ENCODE assay signal across 18 cellular contexts in genomic region chr13:26992951-26993490, GRCh38.
"Had no signal": no experiment of that assay in that cellular context is flagged by ENCODE, and none has a peak within 500 bp of the region (broad histone marks: within the 10 kb centered on the region; RNA-seq: fewer than 3 reads in every experiment).

No MANE protein-coding gene starts in this region.

- H3K4me1 ChIP-seq: colonic mucosa, neural progenitor cell, pancreas had no signal

- H3K4me3 Mint-ChIP-seq: activated B cell treated with CpG ODN at 0.5 μM for 24 hours; activated CD4-positive, alpha-beta T cell treated with anti-CD3 and anti-CD28 coated beads, Interleukin-2, amount 10 ng/mL, durations not matched to agents 7 days and 5 days; activated naive CD4-positive, alpha-beta T cell treated with anti-CD3 and anti-CD28 coated beads, Interleukin-2, amount 10 ng/mL, durations not matched to agents 7 days and 5 days; neural progenitor cell; stimulated activated memory B cell treated with anti-CD40 and anti-IgM and Interleukin-4, amounts not matched to agents 10 μg/mL and 1 μg/mL and 100 μg/mL, for 72 hours; T-helper 1 cell treated with Interleukin-12 subunit alpha and Interleukin-12 subunit beta and Interleukin-4 antibody, amounts not matched to agents 30 μg/mL and 1 μg/mL, for 36 hours had no signal

- H3K4me3 ChIP-seq: cardiac muscle cell, colonic mucosa, neural progenitor cell, pancreas, smooth muscle cell had no signal

- H3K4me1 Mint-ChIP-seq: neural progenitor cell had no signal

- H3K9me3 ChIP-seq: colonic mucosa, pancreas had no signal

- DNase-seq: activated B cell treated with CpG ODN at 0.5 μM for 24 hours; activated CD4-positive, alpha-beta T cell treated with anti-CD3 and anti-CD28 coated beads, Interleukin-2, amount 10 ng/mL, durations not matched to agents 7 days and 5 days; activated CD8-positive, alpha-beta memory T cell treated with anti-CD3 and anti-CD28 coated beads for 24 hours; activated naive CD4-positive, alpha-beta T cell treated with anti-CD3 and anti-CD28 coated beads, Interleukin-2, amount 10 ng/mL, durations not matched to agents 7 days and 5 days; activated T-cell treated with anti-CD3 and anti-CD28 coated beads for 4 hours; colonic mucosa; effector CD8-positive, alpha-beta T cell; hippocampal formation; kidney glomerular epithelial cell; mammary epithelial cell; pancreas had no signal

- H3K27me3 Mint-ChIP-seq: stimulated activated memory B cell treated with anti-CD40 and anti-IgM and Interleukin-4, amounts not matched to agents 10 μg/mL and 1 μg/mL and 100 μg/mL, for 72 hours had no signal

- H3K27ac Mint-ChIP-seq: activated B cell treated with CpG ODN at 0.5 μM for 24 hours; activated CD4-positive, alpha-beta T cell treated with anti-CD3 and anti-CD28 coated beads, Interleukin-2, amount 10 ng/mL, durations not matched to agents 7 days and 5 days; activated naive CD4-positive, alpha-beta T cell treated with anti-CD3 and anti-CD28 coated beads, Interleukin-2, amount 10 ng/mL, durations not matched to agents 7 days and 5 days; activated T-helper 2 cell treated with anti-CD3 and anti-CD28 coated beads, Interferon-gamma antibody, Interleukin-2, Interleukin-4, amounts not matched to agents 10 μg/mL and 5 μg/mL and 100 μg/mL, durations not matched to agents 14 hours and 24 hours and 36 hours; neural progenitor cell; stimulated activated memory B cell treated with anti-CD40 and anti-IgM and Interleukin-4, amounts not matched to agents 10 μg/mL and 1 μg/mL and 100 μg/mL, for 72 hours; T-helper 1 cell treated with Interleukin-12 subunit alpha and Interleukin-12 subunit beta and Interleukin-4 antibody, amounts not matched to agents 30 μg/mL and 1 μg/mL, for 36 hours had no signal

- H3K27me3 ChIP-seq: cardiac muscle cell, colonic mucosa, neural progenitor cell, pancreas had no signal

- H3K36me3 Mint-ChIP-seq: activated naive CD4-positive, alpha-beta T cell treated with anti-CD3 and anti-CD28 coated beads, Interleukin-2, amount 10 ng/mL, durations not matched to agents 7 days and 5 days; neural progenitor cell; stimulated activated memory B cell treated with anti-CD40 and anti-IgM and Interleukin-4, amounts not matched to agents 10 μg/mL and 1 μg/mL and 100 μg/mL, for 72 hours had no signal

- H3K9me3 Mint-ChIP-seq: activated B cell treated with CpG ODN at 0.5 μM for 24 hours; activated CD4-positive, alpha-beta T cell treated with anti-CD3 and anti-CD28 coated beads, Interleukin-2, amount 10 ng/mL, durations not matched to agents 7 days and 5 days; activated naive CD4-positive, alpha-beta T cell treated with anti-CD3 and anti-CD28 coated beads, Interleukin-2, amount 10 ng/mL, durations not matched to agents 7 days and 5 days; activated T-helper 2 cell treated with anti-CD3 and anti-CD28 coated beads, Interferon-gamma antibody, Interleukin-2, Interleukin-4, amounts not matched to agents 10 μg/mL and 5 μg/mL and 100 μg/mL, durations not matched to agents 14 hours and 24 hours and 36 hours; stimulated activated memory B cell treated with anti-CD40 and anti-IgM and Interleukin-4, amounts not matched to agents 10 μg/mL and 1 μg/mL and 100 μg/mL, for 72 hours; T-helper 1 cell treated with Interleukin-12 subunit alpha and Interleukin-12 subunit beta and Interleukin-4 antibody, amounts not matched to agents 30 μg/mL and 1 μg/mL, for 36 hours had no signal

- ATAC-seq: SK-N-SH treated with all-trans-retinoic acid at 6 μM for 48 hours; stimulated activated memory B cell treated with anti-CD40 and anti-IgM and Interleukin-4, amounts not matched to agents 10 μg/mL and 1 μg/mL and 100 μg/mL, for 72 hours had no signal

- H3K36me3 ChIP-seq: cardiac muscle cell, colonic mucosa, neural progenitor cell, pancreas had no signal

- H3K27ac ChIP-seq: cardiac muscle cell, colonic mucosa, neural progenitor cell, pancreas had no signal
